In the genomic region with DNA sequence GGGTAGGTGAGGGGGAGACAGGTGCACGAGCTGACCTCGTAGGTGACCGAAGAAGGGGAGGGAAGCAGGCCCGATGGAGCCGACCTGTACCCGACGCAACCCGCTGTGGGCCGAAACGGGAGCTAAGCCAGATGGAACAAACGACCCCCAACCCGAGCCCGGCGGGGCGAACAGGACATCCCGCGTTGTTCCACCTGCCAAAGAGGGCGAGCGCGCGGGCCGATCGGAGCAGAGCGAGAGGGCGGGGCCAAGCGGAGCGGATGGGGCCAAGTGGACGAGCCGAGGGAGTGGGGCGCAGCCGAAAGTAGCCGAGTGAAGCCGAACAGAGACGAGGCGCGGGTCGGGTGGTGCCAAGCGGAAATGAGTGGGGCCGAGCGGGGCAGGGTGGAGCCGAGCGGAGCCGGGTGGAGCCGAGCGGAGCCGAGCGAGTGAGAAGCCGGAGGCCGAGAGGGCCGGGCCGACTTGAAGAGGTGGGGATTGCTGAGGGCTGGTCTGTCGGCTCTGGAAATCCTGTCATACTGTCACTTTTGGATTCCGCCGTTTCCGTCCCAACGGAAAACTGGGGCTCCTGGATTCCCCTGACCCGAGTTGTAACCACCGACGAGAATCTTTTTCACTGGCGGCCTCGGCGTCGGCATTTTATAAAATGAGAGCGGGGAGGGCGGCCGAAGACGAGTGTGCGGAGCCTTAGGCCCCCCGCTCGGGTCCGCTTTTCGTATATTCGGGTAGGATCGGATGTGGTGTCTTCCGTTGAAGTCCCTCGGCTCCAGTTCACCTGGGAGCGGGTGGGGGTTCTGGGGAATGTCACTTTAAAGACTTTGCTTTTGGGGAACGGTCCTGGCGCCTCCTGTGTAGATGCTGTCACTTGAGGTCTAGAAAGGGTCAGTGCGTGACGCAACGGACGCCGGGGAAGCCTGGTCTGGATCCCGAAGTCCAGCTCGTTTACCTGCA, we compare ENCODE assay signal across 8 cellular contexts. TPM values are rescaled to one million over a fixed set of nuclear protein-coding genes. Genes with fewer than 3 reads are reported as not detected.
DNase-seq lines count a peak whose midpoint lies in the region; ATAC-seq and TF ChIP-seq lines count a peak whose summit lies in the region.

No MANE protein-coding gene starts in this region.

- H3K27ac ChIP-seq in RWPE1 (peak overlapping the region; percentile 64), stomach (peak overlapping the region in 4 of 5 donors; percentile 61 to 87 (median 70))

- H3K9me3 ChIP-seq in neuron (ENCODE audit: low read length) (peaks cover 7% of the 10 kb centered on the region), stomach (peaks cover 0 to 15% (median 3%) of the 10 kb centered on the region in 4 donors)

- peak overlapping the region; percentile 50 for H3K4me3 ChIP-seq in neuron (ENCODE audit: low read length)
- H3K4me3 ChIP-seq in stomach: peak overlapping the region; percentile 49 to 66 (median 58)

- no peak for TF ChIP-seq POLR2A in stomach (IDR thresholded peaks at IDR 0.05)

- H2AFZ ChIP-seq in neuron (ENCODE audit: low read depth, low read length): peak overlapping the region; percentile 79

- DNase-seq in COR-L47 (lab: John Stamatoyannopoulos, UW): peak; percentile 66
- DNase-seq in HT-29 (ENCODE audit: low spot score): peak; percentile 88
- peak; percentile 92 for DNase-seq in RWPE1 (ENCODE audit: low spot score)
- peak; percentile 97 for DNase-seq in activated naive CD4-positive, alpha-beta T cell treated with Interleukin-2 at 50 U/mL for 16 hours
- DNase-seq in foreskin melanocyte: peak; percentile 78
- DNase-seq in stomach: peak; percentile 96

- WGBS in stomach, 5 donors: 1 to 3% (median 2%) methylated on average over 62 to 86 of the region's 86 CpGs

- H3K4me1 ChIP-seq in neuron (ENCODE audit: insufficient read depth, low read length): peaks cover 6% of the 10 kb centered on the region
- peaks cover 11 to 20% (median 14%) of the 10 kb centered on the region in 4 donors for H3K4me1 ChIP-seq in stomach

- TF ChIP-seq CTCF in RWPE1 (conservative IDR thresholded peaks at IDR 0.05; ENCODE audit: low read depth) (no peak), stomach (IDR thresholded peaks at IDR 0.05) (no peak)

- TF ChIP-seq EP300 in stomach (IDR thresholded peaks at IDR 0.05): no peak

- CTCF ChIA-PET in RWPE1 (lab: Yijun Ruan, JAX): interaction anchor here (0.5 to 1.6 kb wide), 4 partner anchors 219 to 249 kb away, joined by 3 to 6 read pairs (median 4); no protein-coding TSS in a partner anchor

- ATAC-seq in GM21367 (IDR thresholded peaks at IDR 0.05; ENCODE audit: unreplicated experiment): peak; percentile 98

- no peaks in the 10 kb centered on the region for H3K36me3 ChIP-seq in neuron (ENCODE audit: insufficient read depth, low read length)
- no peaks in the 10 kb centered on the region for H3K36me3 ChIP-seq in stomach

- POLR2A ChIA-PET in RWPE1 (lab: Yijun Ruan, JAX; ENCODE audit: low non-redundant PET): no interaction called here

- intact Hi-C loops in stomach (cut with DNase I; ENCODE audit: low total_unique reads): no loop called here

- H3K27me3 ChIP-seq in neuron (ENCODE audit: insufficient read depth, low read length): peaks cover 6% of the 10 kb centered on the region
- H3K27me3 ChIP-seq in stomach: peaks cover 0 to 8% (median 0%) of the 10 kb centered on the region in 3 donors

RNA-seq across cellular contexts. Expression of gene WNT7A, which starts 15.6 kb away (rescaled TPM):
- not detected in 2 replicates for total RNA-seq in HT-29 (2014; rRNA removed; shearing (Covaris generic))
- not detected for total RNA-seq in stomach
- under 1 TPM in 1 of 3 donors, not detected in 2; 0.35 TPM for polyA plus RNA-seq in stomach

Comparison
In these comparisons a context has a peak if more than half of its experiments do, and no peak if none do; other contexts are left out.
1. Peak in every context shown above with its lines: DNase-seq, ATAC-seq, H3K4me3 ChIP-seq and H3K27ac ChIP-seq.